ENCODE assay signal across 7 cellular contexts in genomic region chr7:69451715-69452114, GRCh38.
"Had no signal": no experiment of that assay in that cellular context is flagged by ENCODE, and none has a peak within 500 bp of the region (broad histone marks: within the 10 kb centered on the region; RNA-seq: fewer than 3 reads in every experiment).

No MANE protein-coding gene starts in this region.

- H3K4me3 ChIP-seq: GM12878 had no signal

- FAIRE-seq: G401.6, GM12878, GM12891, GM18507, GM19239 had no signal

- ATAC-seq: GM12878 had no signal

- DNase-seq: GDM1, GF-D8 had no signal
